1 cellular context compared by ENCODE assay signal in the genomic region with DNA sequence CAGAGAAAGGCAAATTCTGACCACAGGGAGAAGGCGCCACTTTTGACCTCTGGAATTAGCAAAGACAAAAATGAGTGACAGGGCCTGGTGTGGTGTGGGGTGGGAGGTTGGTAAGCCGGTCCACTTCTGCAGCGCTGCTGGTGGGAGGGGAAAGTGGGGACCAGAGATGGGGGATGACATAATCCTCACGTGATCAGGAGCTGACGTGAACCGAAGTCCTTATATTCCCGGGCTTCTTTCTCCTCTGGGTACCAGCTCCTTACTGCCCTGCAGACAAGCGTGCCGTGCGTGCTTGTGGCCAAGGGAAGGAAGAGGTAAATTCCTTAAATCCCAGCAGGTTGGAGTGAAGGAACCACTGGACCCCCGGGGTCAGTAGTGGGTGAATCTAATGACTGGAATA.
TF ChIP-seq lines count a peak whose summit lies in the region.

A gene with protein sequence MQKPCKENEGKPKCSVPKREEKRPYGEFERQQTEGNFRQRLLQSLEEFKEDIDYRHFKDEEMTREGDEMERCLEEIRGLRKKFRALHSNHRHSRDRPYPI (plus strand): TSS at position 249 of the 400 bp plus-strand sequence. CDS start 1,165 bp downstream, outside the sequence.

TF ChIP-seq in HepG2, 621 proteins besides CTCF, POLR2A, EP300 and RAD21:
- TF ChIP-seq STAG1 (CRISPR knock-in tag; IDR thresholded peaks at IDR 0.05), result no peak
- TF ChIP-seq, protein P1, sequence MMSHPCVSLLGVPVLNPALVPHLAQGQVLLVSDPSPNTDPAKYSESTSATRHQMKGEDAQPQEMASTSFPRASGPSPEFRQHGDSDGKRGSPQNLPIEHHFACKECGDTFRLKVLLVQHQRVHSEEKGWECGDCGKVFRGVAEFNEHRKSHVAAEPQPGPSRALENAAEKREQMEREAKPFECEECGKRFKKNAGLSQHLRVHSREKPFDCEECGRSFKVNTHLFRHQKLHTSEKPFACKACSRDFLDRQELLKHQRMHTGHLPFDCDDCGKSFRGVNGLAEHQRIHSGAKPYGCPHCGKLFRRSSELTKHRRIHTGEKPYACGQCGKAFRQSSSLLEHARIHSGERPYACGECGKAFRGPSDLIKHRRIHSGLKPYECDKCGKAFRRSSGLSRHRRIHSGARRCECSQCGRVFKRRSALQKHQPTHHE (CRISPR knock-in tag; IDR thresholded peaks at IDR 0.05; ENCODE audit: borderline replicate concordance), result no peak
- no peak for TF ChIP-seq XBP1 (CRISPR knock-in tag; IDR thresholded peaks at IDR 0.05)
- no peak for TF ChIP-seq NFE2L1 (CRISPR knock-in tag; IDR thresholded peaks at IDR 0.05; ENCODE audit: borderline replicate concordance)
- TF ChIP-seq TMF1 (CRISPR knock-in tag; IDR thresholded peaks at IDR 0.05; ENCODE audit: low read depth), result no peak
- TF ChIP-seq PPARG (CRISPR knock-in tag; conservative IDR thresholded peaks at IDR 0.05), result no peak
- no peak for TF ChIP-seq EHMT2 (IDR thresholded peaks at IDR 0.05; ENCODE audit: borderline replicate concordance, low read depth, low read length)
- TF ChIP-seq SRSF1 (optimal IDR thresholded peaks at IDR 0.05; ENCODE audit: low read depth, low read length), result no peak
- TF ChIP-seq, protein P2, sequence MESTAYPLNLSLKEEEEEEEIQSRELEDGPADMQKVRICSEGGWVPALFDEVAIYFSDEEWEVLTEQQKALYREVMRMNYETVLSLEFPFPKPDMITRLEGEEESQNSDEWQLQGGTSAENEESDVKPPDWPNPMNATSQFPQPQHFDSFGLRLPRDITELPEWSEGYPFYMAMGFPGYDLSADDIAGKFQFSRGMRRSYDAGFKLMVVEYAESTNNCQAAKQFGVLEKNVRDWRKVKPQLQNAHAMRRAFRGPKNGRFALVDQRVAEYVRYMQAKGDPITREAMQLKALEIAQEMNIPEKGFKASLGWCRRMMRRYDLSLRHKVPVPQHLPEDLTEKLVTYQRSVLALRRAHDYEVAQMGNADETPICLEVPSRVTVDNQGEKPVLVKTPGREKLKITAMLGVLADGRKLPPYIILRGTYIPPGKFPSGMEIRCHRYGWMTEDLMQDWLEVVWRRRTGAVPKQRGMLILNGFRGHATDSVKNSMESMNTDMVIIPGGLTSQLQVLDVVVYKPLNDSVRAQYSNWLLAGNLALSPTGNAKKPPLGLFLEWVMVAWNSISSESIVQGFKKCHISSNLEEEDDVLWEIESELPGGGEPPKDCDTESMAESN (CRISPR knock-in tag; conservative IDR thresholded peaks at IDR 0.05), result no peak
- TF ChIP-seq SOX6 (IDR thresholded peaks at IDR 0.05), result no peak
- TF ChIP-seq SOX6 (CRISPR knock-in tag; IDR thresholded peaks at IDR 0.05), result no peak
- TF ChIP-seq, protein P3, sequence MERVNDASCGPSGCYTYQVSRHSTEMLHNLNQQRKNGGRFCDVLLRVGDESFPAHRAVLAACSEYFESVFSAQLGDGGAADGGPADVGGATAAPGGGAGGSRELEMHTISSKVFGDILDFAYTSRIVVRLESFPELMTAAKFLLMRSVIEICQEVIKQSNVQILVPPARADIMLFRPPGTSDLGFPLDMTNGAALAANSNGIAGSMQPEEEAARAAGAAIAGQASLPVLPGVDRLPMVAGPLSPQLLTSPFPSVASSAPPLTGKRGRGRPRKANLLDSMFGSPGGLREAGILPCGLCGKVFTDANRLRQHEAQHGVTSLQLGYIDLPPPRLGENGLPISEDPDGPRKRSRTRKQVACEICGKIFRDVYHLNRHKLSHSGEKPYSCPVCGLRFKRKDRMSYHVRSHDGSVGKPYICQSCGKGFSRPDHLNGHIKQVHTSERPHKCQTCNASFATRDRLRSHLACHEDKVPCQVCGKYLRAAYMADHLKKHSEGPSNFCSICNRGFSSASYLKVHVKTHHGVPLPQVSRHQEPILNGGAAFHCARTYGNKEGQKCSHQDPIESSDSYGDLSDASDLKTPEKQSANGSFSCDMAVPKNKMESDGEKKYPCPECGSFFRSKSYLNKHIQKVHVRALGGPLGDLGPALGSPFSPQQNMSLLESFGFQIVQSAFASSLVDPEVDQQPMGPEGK (CRISPR knock-in tag; IDR thresholded peaks at IDR 0.05), result no peak
- no peak for TF ChIP-seq RFX1 (IDR thresholded peaks at IDR 0.05)
- TF ChIP-seq ZIK1 (CRISPR knock-in tag; IDR thresholded peaks at IDR 0.05; ENCODE audit: borderline replicate concordance, low read depth), result no peak
- no peak for TF ChIP-seq ZSCAN25 (CRISPR knock-in tag; IDR thresholded peaks at IDR 0.05)
- TF ChIP-seq, protein P4, sequence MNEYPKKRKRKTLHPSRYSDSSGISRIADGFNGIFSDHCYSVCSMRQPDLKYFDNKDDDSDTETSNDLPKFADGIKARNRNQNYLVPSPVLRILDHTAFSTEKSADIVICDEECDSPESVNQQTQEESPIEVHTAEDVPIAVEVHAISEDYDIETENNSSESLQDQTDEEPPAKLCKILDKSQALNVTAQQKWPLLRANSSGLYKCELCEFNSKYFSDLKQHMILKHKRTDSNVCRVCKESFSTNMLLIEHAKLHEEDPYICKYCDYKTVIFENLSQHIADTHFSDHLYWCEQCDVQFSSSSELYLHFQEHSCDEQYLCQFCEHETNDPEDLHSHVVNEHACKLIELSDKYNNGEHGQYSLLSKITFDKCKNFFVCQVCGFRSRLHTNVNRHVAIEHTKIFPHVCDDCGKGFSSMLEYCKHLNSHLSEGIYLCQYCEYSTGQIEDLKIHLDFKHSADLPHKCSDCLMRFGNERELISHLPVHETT (CRISPR knock-in tag; conservative IDR thresholded peaks at IDR 0.05), result no peak
- no peak for TF ChIP-seq ZNF703 (CRISPR knock-in tag; IDR thresholded peaks at IDR 0.05; ENCODE audit: borderline replicate concordance)
- no peak for TF ChIP-seq ZNF468 (CRISPR knock-in tag; IDR thresholded peaks at IDR 0.05)
